ENCODE assay signal across 25 cellular contexts in genomic region chr1:159989581-159989980, GRCh38. TPM values are rescaled to one million over a fixed set of nuclear protein-coding genes. Genes with fewer than 3 reads are reported as not detected.
"Had no signal": no experiment of that assay in that cellular context is flagged by ENCODE, and none has a peak within 500 bp of the region (broad histone marks: within the 10 kb centered on the region; RNA-seq: fewer than 3 reads in every experiment).

No MANE protein-coding gene starts in this region.

- H3K9me3 ChIP-seq: heart right ventricle, spleen, upper lobe of right lung had no signal

- H2AFZ ChIP-seq: parathyroid adenoma had no signal

- H3K36me3 ChIP-seq: heart right ventricle, spleen, upper lobe of right lung had no signal

- DNase-seq: activated CD4-positive, alpha-beta T cell treated with anti-CD3 and anti-CD28 coated beads, Interleukin-2, amount 10 ng/mL, durations not matched to agents 7 days and 5 days; activated CD4-positive, CD25-positive, alpha-beta regulatory T cell; activated CD8-positive, alpha-beta memory T cell treated with anti-CD3 and anti-CD28 coated beads for 24 hours; activated CD8-positive, alpha-beta memory T cell treated with anti-CD3 and anti-CD28 coated beads, Interleukin-2, amount 50 U/mL, for 48 hours; activated effector memory CD4-positive, alpha-beta T cell treated with Interleukin-2 at 50 U/mL for 16 hours; activated naive CD4-positive, alpha-beta T cell treated with anti-CD3 and anti-CD28 coated beads, Interleukin-2, amount 10 ng/mL, durations not matched to agents 7 days and 5 days; activated naive CD8-positive, alpha-beta T cell treated with anti-CD3 and anti-CD28 coated beads, Interleukin-2, amount 50 U/mL, for 24 hours; activated T-cell treated with anti-CD3 and anti-CD28 coated beads, Interleukin-2, amount 50 U/mL, for 48 hours; anterior cingulate cortex; central memory CD4-positive, alpha-beta T cell; dorsolateral prefrontal cortex; endodermal cell; heart right ventricle; left cardiac atrium; mesenchymal stem cell; naive thymus-derived CD8-positive, alpha-beta T cell; spleen; stimulated activated naive B cell treated with anti-CD40 and anti-IgM and Interleukin-4, amounts not matched to agents 10 μg/mL and 1 μg/mL and 100 μg/mL, for 72 hours; T-helper 1 cell; T-helper 9 cell; upper lobe of right lung had no signal

- H3K9ac ChIP-seq: parathyroid adenoma had no signal

- H3K27ac ChIP-seq: dorsolateral prefrontal cortex, heart right ventricle, parathyroid adenoma, spleen, upper lobe of right lung had no signal

- H3K4me1 ChIP-seq: parathyroid adenoma had no signal

- ATAC-seq: activated naive CD8-positive, alpha-beta T cell treated with anti-CD3 and anti-CD28 coated beads, Interleukin-2, amount 50 U/mL, for 24 hours; heart right ventricle; left cardiac atrium; naive thymus-derived CD8-positive, alpha-beta T cell; stimulated activated naive B cell treated with anti-CD40 and anti-IgM and Interleukin-4, amounts not matched to agents 10 μg/mL and 1 μg/mL and 100 μg/mL, for 72 hours; upper lobe of right lung had no signal

- H3K4me3 ChIP-seq: dorsolateral prefrontal cortex, heart right ventricle, spleen, upper lobe of right lung had no signal

- H3K79me2 ChIP-seq: parathyroid adenoma had no signal

RNA-seq across cellular contexts. Expression of gene SLAMF9, which starts 35.5 kb away (rescaled TPM):
- total RNA-seq: activated CD4-positive, alpha-beta T cell treated with anti-CD3 and anti-CD28 coated beads, Interleukin-2, amount 10 ng/mL, durations not matched to agents 7 days and 5 days; endodermal cell; epithelial cell of proximal tubule; heart right ventricle; lower leg skin; mucosa of gallbladder; naive thymus-derived CD8-positive, alpha-beta T cell; upper lobe of right lung had no signal
- polyA plus RNA-seq: naive thymus-derived CD8-positive, alpha-beta T cell had no signal

RNA-seq across cellular contexts. Expression of gene IGSF9, which starts 44.2 kb away (rescaled TPM):
- total RNA-seq: activated CD4-positive, alpha-beta T cell treated with anti-CD3 and anti-CD28 coated beads, Interleukin-2, amount 10 ng/mL, durations not matched to agents 7 days and 5 days had no signal
- polyA plus RNA-seq: naive thymus-derived CD8-positive, alpha-beta T cell had no signal
